8 cellular contexts compared by ENCODE assay signal in genomic region chr4:105708376-105709080, GRCh38. TPM values are rescaled to one million over a fixed set of nuclear protein-coding genes. Genes with fewer than 3 reads are reported as not detected.
A peak's percentile ranks its signal among the peaks of the same experiment; 100 is the strongest.
DNase-seq lines count a peak whose midpoint lies in the region; ATAC-seq and TF ChIP-seq lines count a peak whose summit lies in the region.

Gene GSTCD, plus strand, starts transcription at chr4:105708784. Its CDS starts 8,830 bp downstream, at chr4:105717614.
Gene INTS12, minus strand, starts transcription at chr4:105708689. Its CDS starts 8,684 bp downstream, at chr4:105700005.

- H3K23ac ChIP-seq in trophoblast cell (ENCODE audit: low read length), result no peak within 1 kb of the TSS

- no peak within 1 kb of the TSS for H2AK5ac ChIP-seq in trophoblast cell (ENCODE audit: low read length)

- WGBS in adipose tissue, 3 donors, result 0% methylated on average over 56 to 58 of the region's 58 CpGs
- no CpG with 5 or more reads among the region's 58 CpGs for WGBS in trophoblast cell (ENCODE audit: extremely low coverage, insufficient coverage, insufficient read length)
- WGBS in transverse colon (ENCODE audit: low coverage in 1 of 2), 2 donors, result 0% methylated on average over 52 of the region's 58 CpGs; no CpG with 5 or more reads in 1 of the 2 donors

- no peak within 1 kb of the TSS for H2BK12ac ChIP-seq in trophoblast cell (ENCODE audit: low read length)

- ATAC-seq in HG02798 (IDR thresholded peaks at IDR 0.05; ENCODE audit: poor library complexity, unreplicated experiment), result peak; percentile 87

- H3K9me3 ChIP-seq in trophoblast cell (ENCODE audit: insufficient read depth, low read depth, low read length), result no peaks in the 10 kb centered on the region
- H3K9me3 ChIP-seq in transverse colon, result no peaks in the 10 kb centered on the region

- H4K91ac ChIP-seq in trophoblast cell (ENCODE audit: low read depth, low read length), result peak within 1 kb of the TSS; percentile 75

- H3K4me3 ChIP-seq in GM12875 (ENCODE audit: low read depth, low read length) (peak within 1 kb of the TSS; percentile 94), trophoblast cell (ENCODE audit: low read depth, low read length) (peak within 1 kb of the TSS; percentile 94), transverse colon (peak within 1 kb of the TSS; percentile 70 to 96 (median 80))

- peak within 1 kb of the TSS; percentile 92 for H4K8ac ChIP-seq in trophoblast cell (ENCODE audit: low read depth, low read length)

- H3K4ac ChIP-seq in trophoblast cell (ENCODE audit: low read depth, low read length), result peak within 1 kb of the TSS; percentile 35

- H2BK5ac ChIP-seq in trophoblast cell (ENCODE audit: low read depth, low read length, poor library complexity), result peak within 1 kb of the TSS; percentile 78

- peak within 1 kb of the TSS; percentile 95 for H3K9ac ChIP-seq in trophoblast cell (ENCODE audit: low read length)

- DNase-seq in NCI-H1436 (lab: John Stamatoyannopoulos, UW), result peak; percentile 90
- DNase-seq in T follicular helper cell (ENCODE audit: low read depth), result peak; percentile 80
- DNase-seq in cardiac septum (ENCODE audit: low spot score), result peak; percentile 95
- peak; percentile 91 to 98 for DNase-seq in trophoblast cell
- peak; percentile 94 for DNase-seq in transverse colon

- H3K4me1 ChIP-seq in trophoblast cell (ENCODE audit: control insufficient read depth in 1 of 2, insufficient read depth in 2 of 2, low read length in 2 of 2), result no peaks in the 10 kb centered on the region
- H3K4me1 ChIP-seq in transverse colon, result peaks cover 12 to 22% (median 19%) of the 10 kb centered on the region in 4 donors

- in situ Hi-C loops in transverse colon (cut with MboI; ENCODE audit: low pct_ligation_motif_present in 1 of 4, low pct_unique_long_range_greater_than_20kb in 1 of 4, low sequenced_read_pairs in 3 of 4), result loop anchor here in 2 of 4 donors (25.0 kb wide), 1 partner anchor 571 kb away; the partner anchor contains the start of gene TET2 (in 2 of the 2)

- H3K14ac ChIP-seq in trophoblast cell (ENCODE audit: low read length), result peak within 1 kb of the TSS; percentile 91

- peaks cover 4% of the 10 kb centered on the region for H3K79me1 ChIP-seq in trophoblast cell (ENCODE audit: low read length)

- H2AFZ ChIP-seq in trophoblast cell (ENCODE audit: insufficient read depth, low read length, poor library complexity), result peak within 1 kb of the TSS; percentile 97

- H3K27ac ChIP-seq in adipose tissue (ENCODE audit: low read depth, low read length), result peak within 1 kb of the TSS; percentile 42
- peak within 1 kb of the TSS; percentile 86 for H3K27ac ChIP-seq in trophoblast cell (ENCODE audit: low read depth, low read length)
- peak within 1 kb of the TSS; percentile 86 to 93 (median 90) for H3K27ac ChIP-seq in transverse colon

- TF ChIP-seq CTCF in GM12875 (IDR thresholded peaks at IDR 0.05; ENCODE audit: borderline replicate concordance, insufficient read depth, low read depth, low read length), result no peak
- TF ChIP-seq CTCF in transverse colon (IDR thresholded peaks at IDR 0.05), result no peak

- peak; percentile 81 for TF ChIP-seq POLR2A in transverse colon (IDR thresholded peaks at IDR 0.05)

- peak within 1 kb of the TSS; percentile 94 for H3K4me2 ChIP-seq in trophoblast cell (ENCODE audit: low read length)

- H3K27me3 ChIP-seq in trophoblast cell (ENCODE audit: insufficient read depth, low read length), result no peaks in the 10 kb centered on the region
- no peaks in the 10 kb centered on the region for H3K27me3 ChIP-seq in transverse colon

- peaks cover 5% of the 10 kb centered on the region for H3K79me2 ChIP-seq in trophoblast cell (ENCODE audit: control insufficient read depth, insufficient read depth, low read length, poor library complexity)

- H4K12ac ChIP-seq in trophoblast cell (ENCODE audit: low read depth, low read length), result peak within 1 kb of the TSS; percentile 79

- H3K36me3 ChIP-seq in trophoblast cell (ENCODE audit: control insufficient read depth in 1 of 2, insufficient read depth in 2 of 2, low read length in 2 of 2) (peaks cover 0 to 3% of the 10 kb centered on the region in 2 experiments), transverse colon (no peaks in the 10 kb centered on the region)

- peak; percentile 31 for TF ChIP-seq EP300 in transverse colon (IDR thresholded peaks at IDR 0.05; ENCODE audit: low read depth)

- peak within 1 kb of the TSS; percentile 86 for H3K18ac ChIP-seq in trophoblast cell (ENCODE audit: low read length)

- peak within 1 kb of the TSS; percentile 67 for H2BK120ac ChIP-seq in trophoblast cell (ENCODE audit: insufficient read depth, low read length, poor library complexity)

- intact Hi-C loops in cardiac septum (cut with DNase I), result loop anchor here (5.0 to 10.0 kb wide), 3 partner anchors 494 to 1214 kb away; partner anchors contain the start of genes CXXC4 and TET2
- intact Hi-C loops in transverse colon (cut with DNase I; ENCODE audit: low total_unique reads), result no loop called here

RNA-seq across cellular contexts. Expression of gene GSTCD, which starts in this region (rescaled TPM):
- 1 to 10 TPM in 2 of 3 donors, under 1 TPM in 1; 0.95 to 2.9 (median 2.2) TPM for polyA plus RNA-seq in adipose tissue
- total RNA-seq in cardiac septum (4.8 TPM), transverse colon (10 to 100 TPM in 1 of 4 donors, 1 to 10 TPM in 2, under 1 TPM in 1; 0.40 to 11.1 (median 8.4) TPM)
- polyA plus RNA-seq in trophoblast cell (2013), result 9.6 and 10.6 TPM in 2 replicates

RNA-seq across cellular contexts. Expression of gene INTS12, which starts in this region (rescaled TPM):
- 10 to 100 TPM in 2 of 3 donors, 1 to 10 TPM in 1; 7.9 to 17.1 (median 13.5) TPM for polyA plus RNA-seq in adipose tissue
- 19.3 TPM for total RNA-seq in cardiac septum
- 21.6 and 22.2 TPM in 2 replicates for polyA plus RNA-seq in trophoblast cell (2013)
- 10 to 100 TPM in 3 of 4 donors, 1 to 10 TPM in 1; 4.5 to 37.0 (median 22.0) TPM for total RNA-seq in transverse colon

Comparison
In these comparisons a context has a peak if more than half of its experiments do, and no peak if none do; other contexts are left out.
1. Peak in every context shown above with its lines: DNase-seq, ATAC-seq, H3K4me3 ChIP-seq and H3K27ac ChIP-seq.